Comparison of ENCODE assay signal across 27 cellular contexts in the genomic region with DNA sequence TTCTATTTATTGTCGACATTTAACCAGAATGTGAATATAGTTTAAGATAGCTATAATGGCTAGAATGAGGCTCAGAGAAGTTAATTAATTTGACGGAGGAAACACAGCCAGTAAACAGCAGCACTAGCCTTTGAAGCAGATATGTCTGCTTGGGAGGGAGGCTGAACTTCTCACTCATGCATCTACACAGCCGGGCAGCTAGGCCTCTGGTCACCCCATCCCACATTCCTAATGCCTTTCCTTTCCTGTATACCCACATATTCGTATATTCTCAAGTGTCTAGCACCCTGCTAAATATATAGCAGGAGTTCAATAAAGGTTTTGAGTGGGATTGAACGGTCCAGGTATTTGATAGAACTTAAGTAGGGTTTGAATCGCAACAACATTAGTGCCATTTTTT.
"Had no signal": no experiment of that assay in that cellular context is flagged by ENCODE, and none has a peak within 500 bp of the region (broad histone marks: within the 10 kb centered on the region; RNA-seq: fewer than 3 reads in every experiment).

No MANE protein-coding gene starts in this region.

- H3K4me3 Mint-ChIP-seq: dendritic cell treated with granulocyte-macrophage colony-stimulating factor and Interleukin-4, amounts not matched to agents 40 ng/mL and 50 ng/mL, for 4 days; effector memory CD8-positive, alpha-beta T cell; endodermal cell had no signal

- H3K4me3 ChIP-seq: colonic mucosa, coronary artery, dorsolateral prefrontal cortex, esophagus squamous epithelium, gastrocnemius medialis, gastroesophageal sphincter, heart left ventricle, heart right ventricle had no signal

- FAIRE-seq: colon, endometrium, endothelial cell of umbilical vein, frontal cortex had no signal

- H3K36me3 ChIP-seq: colonic mucosa, esophagus squamous epithelium, gastrocnemius medialis, gastroesophageal sphincter, heart left ventricle, heart right ventricle had no signal

- H3K9me3 ChIP-seq: colonic mucosa, esophagus squamous epithelium, gastrocnemius medialis, gastroesophageal sphincter, heart left ventricle, heart right ventricle had no signal

- H3K4me1 ChIP-seq: colonic mucosa, esophagus squamous epithelium, foreskin keratinocyte, gastrocnemius medialis, heart left ventricle, heart right ventricle had no signal

- H3K27ac Mint-ChIP-seq: dendritic cell treated with granulocyte-macrophage colony-stimulating factor and Interleukin-4, amounts not matched to agents 40 ng/mL and 50 ng/mL, for 4 days; effector memory CD8-positive, alpha-beta T cell; endodermal cell had no signal

- H3K9me3 Mint-ChIP-seq: dendritic cell treated with granulocyte-macrophage colony-stimulating factor and Interleukin-4, amounts not matched to agents 40 ng/mL and 50 ng/mL, for 4 days had no signal

- ATAC-seq: effector memory CD8-positive, alpha-beta T cell; esophagus mucosa; foreskin keratinocyte; gastrocnemius medialis; gastroesophageal sphincter; heart left ventricle; heart right ventricle had no signal

- DNase-seq: colonic mucosa; cortex of kidney; dermis blood vessel endothelial cell; dorsolateral prefrontal cortex; effector CD4-positive, alpha-beta T cell; effector CD8-positive, alpha-beta T cell; effector memory CD4-positive, alpha-beta T cell; effector memory CD8-positive, alpha-beta T cell; endodermal cell; erythroblast; esophagus squamous epithelium; foreskin fibroblast; foreskin keratinocyte; foreskin melanocyte; gastrocnemius medialis; head of caudate nucleus; heart left ventricle; heart right ventricle had no signal

- H3K27ac ChIP-seq: colonic mucosa, coronary artery, dorsolateral prefrontal cortex, epithelial cell of prostate, esophagus squamous epithelium, foreskin keratinocyte, gastrocnemius medialis, gastroesophageal sphincter, heart left ventricle, heart right ventricle had no signal

- H3K27me3 ChIP-seq: colonic mucosa, foreskin keratinocyte, gastroesophageal sphincter had no signal
